In genomic region chr3:5197470-5198312, GRCh38 we compare ENCODE assay signal across 8 cellular contexts. TPM values are rescaled to one million over a fixed set of nuclear protein-coding genes. Genes with fewer than 3 reads are reported as not detected.
A peak's percentile ranks its signal among the peaks of the same experiment; 100 is the strongest.
DNase-seq lines count a peak whose midpoint lies in the region; ATAC-seq and TF ChIP-seq lines count a peak whose summit lies in the region.

No MANE protein-coding gene starts in this region.

- no peak overlapping the region for H3K4me3 ChIP-seq in BJ (ENCODE audit: low read depth, low read length)
- no peak overlapping the region for H3K4me3 ChIP-seq in fibroblast of pulmonary artery (replicated peaks; ENCODE audit: low read depth, low read length)
- no peak overlapping the region for H3K4me3 ChIP-seq in stomach
- no peak overlapping the region for H3K4me3 ChIP-seq in neural progenitor cell

- H3K4me2 ChIP-seq in neural progenitor cell = no peak overlapping the region

- H3K4me1 ChIP-seq in stomach (peaks cover 20 to 59% (median 36%) of the 10 kb centered on the region in 4 donors), neural progenitor cell (no peaks in the 10 kb centered on the region)

- CTCF ChIA-PET in BJ (lab: Yijun Ruan, JAX) = interaction anchor here (1.2 to 3.0 kb wide), 3 partner anchors 9 to 16 kb away, joined by 3 to 6 read pairs (median 4); no protein-coding TSS in a partner anchor

- ATAC-seq in GM19351 (IDR thresholded peaks at IDR 0.05; ENCODE audit: unreplicated experiment) (peak; percentile 70), HG03196 (IDR thresholded peaks at IDR 0.05; ENCODE audit: unreplicated experiment) (peak; percentile 54)

- H3K4me1 Mint-ChIP-seq in neural progenitor cell = no peaks in the 10 kb centered on the region

- no peaks in the 10 kb centered on the region for H3K9me3 ChIP-seq in stomach
- no peaks in the 10 kb centered on the region for H3K9me3 ChIP-seq in neural progenitor cell (ENCODE audit: low read depth)

- no peak overlapping the region for H3K27ac Mint-ChIP-seq in neural progenitor cell

- no peaks in the 10 kb centered on the region for H3K27me3 Mint-ChIP-seq in neural progenitor cell (ENCODE audit: insufficient read depth, low read depth)

- no peak for TF ChIP-seq EP300 in stomach (IDR thresholded peaks at IDR 0.05)

- no peaks in the 10 kb centered on the region for H3F3A ChIP-seq in neural progenitor cell (ENCODE audit: low read depth)

- H4K20me1 ChIP-seq in neural progenitor cell (ENCODE audit: low read depth) = no peaks in the 10 kb centered on the region

- peaks cover 29% of the 10 kb centered on the region for H3K36me3 Mint-ChIP-seq in neural progenitor cell

- no peak overlapping the region for H2AFZ ChIP-seq in neural progenitor cell (replicated peaks)

- H3K9me3 Mint-ChIP-seq in neural progenitor cell = no peaks in the 10 kb centered on the region

- POLR2A ChIA-PET in BJ (lab: Charles Lee) = interaction anchor here (0.5 kb wide), 1 partner anchor 10 kb away, joined by 3 read pairs; the partner anchor contains the start of gene EDEM1

- WGBS in stomach, 5 donors = 88 to 92% (median 89%) methylated on average over 8 of the region's 8 CpGs

- H3K79me2 ChIP-seq in neural progenitor cell (ENCODE audit: low read depth) = peaks cover 6% of the 10 kb centered on the region

- TF ChIP-seq CTCF in BJ (IDR thresholded peaks at IDR 0.05; ENCODE audit: insufficient read depth, low read depth, low read length) = no peak
- TF ChIP-seq CTCF in fibroblast of pulmonary artery (IDR thresholded peaks at IDR 0.05; ENCODE audit: low read length, missing control alignments) = no peak
- no peak for TF ChIP-seq CTCF in stomach (IDR thresholded peaks at IDR 0.05)
- TF ChIP-seq CTCF in neural progenitor cell (IDR thresholded peaks at IDR 0.05) = no peak

- intact Hi-C loops in stomach (cut with DNase I; ENCODE audit: low total_unique reads) = no loop called here

- H3K9ac ChIP-seq in neural progenitor cell = no peak overlapping the region

- peak; percentile 30 for DNase-seq in BJ (ENCODE audit: low read depth)
- DNase-seq in T-helper 2 cell = peak in 3 of 5 experiments; percentile 28 to 90 (median 55)
- peak; percentile 76 for DNase-seq in fibroblast of pulmonary artery (ENCODE audit: low read depth)
- DNase-seq in stomach = no peak
- no peak for DNase-seq in T-helper 9 cell
- no peak for DNase-seq in neural progenitor cell (ENCODE audit: low spot score)

- H3K36me3 ChIP-seq in BJ (ENCODE audit: control insufficient read depth, insufficient read depth, low read length) = peaks cover 2% of the 10 kb centered on the region; the same call in 1 of the 2 replicates
- peaks cover 16 to 51% (median 46%) of the 10 kb centered on the region in 4 donors for H3K36me3 ChIP-seq in stomach
- H3K36me3 ChIP-seq in neural progenitor cell = no peaks in the 10 kb centered on the region

- no peaks in the 10 kb centered on the region for H3K27me3 ChIP-seq in BJ (ENCODE audit: control insufficient read depth, insufficient read depth, low read length)
- no peaks in the 10 kb centered on the region for H3K27me3 ChIP-seq in stomach
- H3K27me3 ChIP-seq in neural progenitor cell = no peaks in the 10 kb centered on the region

- no peak overlapping the region for H3K4me3 Mint-ChIP-seq in neural progenitor cell

- no peak for TF ChIP-seq POLR2A in stomach (IDR thresholded peaks at IDR 0.05)

- H3K27ac ChIP-seq in stomach (peak overlapping the region in 3 of 5 donors; percentile 40 to 72 (median 59)), neural progenitor cell (no peak overlapping the region)

RNA-seq across cellular contexts. Expression of gene EDEM1, which starts 10.2 kb away (rescaled TPM):
- polyA plus RNA-seq in BJ (2011; rRNA removed) (21.3 and 29.8 TPM in 2 replicates), stomach (1 to 10 TPM; 5.3 to 7.2 (median 5.4) TPM)
- 23.4 and 27.7 TPM in 2 replicates for polyA minus RNA-seq in BJ (2011; rRNA and poly(A)+ RNA removed)
- total RNA-seq in stomach (100 to 1,000 TPM in 1 of 5 donors, 10 to 100 TPM in 4; 22.2 to 160 (median 53.1) TPM), neural progenitor cell (ENCODE audit: low replicate concordance) (11.8 and 12.3 TPM in 2 replicates)

Comparison
In these comparisons a context has a peak if more than half of its experiments do, and no peak if none do; other contexts are left out.
1. DNase-seq: peak in BJ (single experiment), T-helper 2 cell (3 of 5) and fibroblast of pulmonary artery (single experiment); none in stomach (single experiment), T-helper 9 cell (single experiment) and neural progenitor cell (single experiment).